In genomic region chr6:136967874-136968752, GRCh38 we compare ENCODE assay signal across 9 cellular contexts. TPM values are rescaled to one million over a fixed set of nuclear protein-coding genes. Genes with fewer than 3 reads are reported as not detected.
DNase-seq lines count a peak whose midpoint lies in the region; ATAC-seq and TF ChIP-seq lines count a peak whose summit lies in the region.
"Had no signal": no experiment of that assay in that cellular context is flagged by ENCODE, and none has a peak within 500 bp of the region (broad histone marks: within the 10 kb centered on the region; RNA-seq: fewer than 3 reads in every experiment).

No MANE protein-coding gene starts in this region.

- H3K27ac Mint-ChIP-seq in activated naive CD8-positive, alpha-beta T cell treated with anti-CD3 and anti-CD28 coated beads, Interleukin-2, amount 10 ng/mL, durations not matched to agents 7 days and 5 days = no peak overlapping the region
- H3K27ac Mint-ChIP-seq: mesothelial cell of epicardium had no signal

- H3K4me1 ChIP-seq in heart left ventricle = peaks cover 0 to 19% (median 2%) of the 10 kb centered on the region in 12 donors

- H3K27me3 ChIP-seq in heart left ventricle = peaks cover 0 to 5% (median 0%) of the 10 kb centered on the region in 9 donors

- peak; percentile 83 for DNase-seq in GM12865 (ENCODE audit: low read depth)
- peak; percentile 59 for DNase-seq in MV-4-11 (lab: John Stamatoyannopoulos, UW)
- peak; percentile 61 for DNase-seq in SKM-1 (lab: John Stamatoyannopoulos, UW; ENCODE audit: unreplicated experiment)
- peak; percentile 54 for DNase-seq in activated naive CD8-positive, alpha-beta T cell treated with anti-CD3 and anti-CD28 coated beads, Interleukin-2, amount 10 ng/mL, durations not matched to agents 7 days and 5 days
- peak; percentile 49 to 77 (median 65) for DNase-seq in heart left ventricle
- DNase-seq in sciatic nerve (ENCODE audit: low spot score) = peak; percentile 77
- DNase-seq in cortex of kidney (lab: John Stamatoyannopoulos, UW) = no peak

- 51 to 56% (median 55%) methylated on average over 19 of the region's 19 CpGs for WGBS in heart left ventricle, 4 donors

- TF ChIP-seq CTCF in GM12865 (IDR thresholded peaks at IDR 0.05; ENCODE audit: insufficient read depth, low read depth, low read length, missing control alignments) (peak; percentile 70), heart left ventricle (IDR thresholded peaks at IDR 0.05) (peak; percentile 46 to 71 (median 60))

- no peak overlapping the region for H3K4me3 Mint-ChIP-seq in activated naive CD8-positive, alpha-beta T cell treated with anti-CD3 and anti-CD28 coated beads, Interleukin-2, amount 10 ng/mL, durations not matched to agents 7 days and 5 days
- H3K4me3 Mint-ChIP-seq: mesothelial cell of epicardium had no signal

- no peak overlapping the region for H3K4me3 ChIP-seq in GM12865 (ENCODE audit: low read depth, low read length)
- H3K4me3 ChIP-seq in heart left ventricle = no peak overlapping the region

- H3K9me3 ChIP-seq in heart left ventricle = no peaks in the 10 kb centered on the region

- peak; percentile 91 for ATAC-seq in HG02571 (IDR thresholded peaks at IDR 0.05; ENCODE audit: unreplicated experiment)
- peak; percentile 88 for ATAC-seq in activated naive CD8-positive, alpha-beta T cell treated with anti-CD3 and anti-CD28 coated beads, Interleukin-2, amount 10 ng/mL, durations not matched to agents 7 days and 5 days (ENCODE audit: low read depth)
- ATAC-seq in heart left ventricle = peak in 3 of 4 donors; percentile 71 to 76 (median 74)
- peak; percentile 90 for ATAC-seq in sciatic nerve

- H3K27me3 Mint-ChIP-seq in activated naive CD8-positive, alpha-beta T cell treated with anti-CD3 and anti-CD28 coated beads, Interleukin-2, amount 10 ng/mL, durations not matched to agents 7 days and 5 days = peaks cover 33% of the 10 kb centered on the region

- H3K36me3 ChIP-seq in heart left ventricle = no peaks in the 10 kb centered on the region

- H3K9me3 Mint-ChIP-seq in activated naive CD8-positive, alpha-beta T cell treated with anti-CD3 and anti-CD28 coated beads, Interleukin-2, amount 10 ng/mL, durations not matched to agents 7 days and 5 days = no peaks in the 10 kb centered on the region
- H3K9me3 Mint-ChIP-seq: mesothelial cell of epicardium had no signal

- TF ChIP-seq POLR2A in heart left ventricle (IDR thresholded peaks at IDR 0.05) = no peak

- intact Hi-C loops in heart left ventricle (cut with DNase I) = loop anchor here in 8 of 10 donors (1.0 to 10.0 kb wide), 7 partner anchors 41 to 677 kb away; no protein-coding TSS in a partner anchor
- intact Hi-C loops in sciatic nerve (cut with DNase I) = no loop called here

- no peaks in the 10 kb centered on the region for H3K36me3 Mint-ChIP-seq in activated naive CD8-positive, alpha-beta T cell treated with anti-CD3 and anti-CD28 coated beads, Interleukin-2, amount 10 ng/mL, durations not matched to agents 7 days and 5 days
- H3K36me3 Mint-ChIP-seq: mesothelial cell of epicardium had no signal

- peak overlapping the region in 6 of 12 donors; percentile 37 to 79 (median 59) for H3K27ac ChIP-seq in heart left ventricle

- POLR2A ChIA-PET in activated naive CD8-positive, alpha-beta T cell treated with anti-CD3 and anti-CD28 coated beads, Interleukin-2, amount 10 ng/mL, durations not matched to agents 7 days and 5 days (lab: Charles Lee) = no interaction called here

- H3K4me1 Mint-ChIP-seq in activated naive CD8-positive, alpha-beta T cell treated with anti-CD3 and anti-CD28 coated beads, Interleukin-2, amount 10 ng/mL, durations not matched to agents 7 days and 5 days = peaks cover 6% of the 10 kb centered on the region

RNA-seq across cellular contexts. Expression of gene SLC35D3, which starts 46.0 kb away (rescaled TPM):
- not detected for total RNA-seq in activated naive CD8-positive, alpha-beta T cell treated with anti-CD3 and anti-CD28 coated beads, Interleukin-2, amount 10 ng/mL, durations not matched to agents 7 days and 5 days
- total RNA-seq in heart left ventricle (under 1 TPM in 1 of 9 donors, not detected in 8; 0.16 TPM), sciatic nerve (not detected)
- polyA plus RNA-seq in heart left ventricle = under 1 TPM in 1 of 2 donors, not detected in 1; 0.03 TPM
- total RNA-seq: mesothelial cell of epicardium had no signal
